In genomic region chr7:1541431-1542162, GRCh38 we compare ENCODE assay signal across 27 cellular contexts. TPM values are rescaled to one million over a fixed set of nuclear protein-coding genes. Genes with fewer than 3 reads are reported as not detected.
DNase-seq lines count a peak whose midpoint lies in the region; ATAC-seq and TF ChIP-seq lines count a peak whose summit lies in the region.
"Had no signal": no experiment of that assay in that cellular context is flagged by ENCODE, and none has a peak within 500 bp of the region (broad histone marks: within the 10 kb centered on the region; RNA-seq: fewer than 3 reads in every experiment).

No MANE protein-coding gene starts in this region.

- in situ Hi-C loops in Panc1 (cut with HindIII; ENCODE audit: low pct_unique_long_range_greater_than_20kb, low sequenced_read_pairs), result no loop called here

- intact Hi-C loops in Panc1 (cut with micrococcal nuclease; ENCODE audit: unreplicated experiment) (no loop called here), lower lobe of right lung (cut with DNase I) (no loop called here)

- DNase-seq in activated CD8-positive, alpha-beta memory T cell treated with anti-CD3 and anti-CD28 coated beads, Interleukin-2, amount 50 U/mL, for 4 hours, result peak; percentile 17
- DNase-seq in activated CD8-positive, alpha-beta memory T cell treated with anti-CD3 and anti-CD28 coated beads, Interleukin-2, amount 50 U/mL, for 48 hours, result no peak
- no peak for DNase-seq in Panc1 (ENCODE audit: low read depth, low spot score)
- peak; percentile 45 for DNase-seq in lower lobe of right lung
- no peak for DNase-seq in activated effector memory CD4-positive, alpha-beta T cell treated with Interleukin-2 at 50 U/mL for 16 hours
- no peak for DNase-seq in NCI-H748 treated with DMSO at 0.1 percent for 48 hours (lab: John Stamatoyannopoulos, UW)
- DNase-seq in effector memory CD4-positive, alpha-beta T cell, result no peak
- no peak for DNase-seq in midbrain (lab: John Stamatoyannopoulos, UW)
- DNase-seq: activated CD4-positive, alpha-beta T cell treated with anti-CD3 and anti-CD28 coated beads, Interleukin-2, amount 10 ng/mL, durations not matched to agents 7 days and 5 days; activated naive CD4-positive, alpha-beta T cell treated with Interleukin-2 at 50 U/mL for 16 hours; activated T-cell treated with anti-CD3 and anti-CD28 coated beads, Interleukin-2, amount 50 U/mL, for 72 hours; AML-193; amniotic stem cell; brain microvascular endothelial cell; DMS79; GOT3; left ventricle myocardium superior; NCI-H1694 treated with DMSO at 0.1 percent for 48 hours; NCI-H524; Peyer's patch; SJCRH30; stimulated activated CD4-positive, alpha-beta T cell treated with anti-CD3 and anti-CD28 coated beads, Interleukin-4, amount 100 ng/mL, for 4 hours; stimulated activated naive B cell treated with anti-CD40 and anti-IgM and Interleukin-4, amounts not matched to agents 10 μg/mL and 1 μg/mL and 100 μg/mL, for 72 hours; T1000 had no signal

- H3K27me3 ChIP-seq in Panc1 (ENCODE audit: control insufficient read depth, insufficient read depth, low read length), result no peaks in the 10 kb centered on the region
- no peaks in the 10 kb centered on the region for H3K27me3 ChIP-seq in lower lobe of right lung (ENCODE audit: low read depth)
- no peaks in the 10 kb centered on the region for H3K27me3 ChIP-seq in effector memory CD4-positive, alpha-beta T cell (replicated peaks; ENCODE audit: control insufficient read depth, insufficient read depth, low read length, poor library complexity, severe bottlenecking)
- H3K27me3 ChIP-seq: brain microvascular endothelial cell, Peyer's patch, right lobe of liver, SJCRH30, suprapubic skin had no signal

- H3K27ac ChIP-seq in Panc1 (ENCODE audit: low read length) (peak overlapping the region; percentile 67; the same call in 1 of the 2 replicates), lower lobe of right lung (no peak overlapping the region)
- no peak overlapping the region for H3K27ac ChIP-seq in effector memory CD4-positive, alpha-beta T cell (ENCODE audit: insufficient read depth, low read length, poor library complexity, severe bottlenecking)
- H3K27ac ChIP-seq: brain microvascular endothelial cell, Peyer's patch, right lobe of liver, SJCRH30, suprapubic skin had no signal

- no peak for TF ChIP-seq CTCF in Panc1 (IDR thresholded peaks at IDR 0.05)
- no peak for TF ChIP-seq CTCF in lower lobe of right lung (IDR thresholded peaks at IDR 0.05)

- H3K4me1 ChIP-seq in Panc1 (ENCODE audit: control insufficient read depth, insufficient read depth, low read length), result peaks cover 73% of the 10 kb centered on the region
- H3K4me1 ChIP-seq in lower lobe of right lung, result peaks cover 22% of the 10 kb centered on the region
- H3K4me1 ChIP-seq in effector memory CD4-positive, alpha-beta T cell (ENCODE audit: control insufficient read depth, insufficient read depth, low read length, poor library complexity, severe bottlenecking), result no peaks in the 10 kb centered on the region

- TSS peak; percentile 66 for BruUV-seq in Panc1 (replicated peaks; lab: Mats Ljungman, UMichigan)

- H3K36me3 ChIP-seq in Panc1 (ENCODE audit: control insufficient read depth, insufficient read depth, low read length) (peaks cover 3% of the 10 kb centered on the region; the same call in 1 of the 2 replicates), lower lobe of right lung (peaks cover 59% of the 10 kb centered on the region)
- peaks cover 43% of the 10 kb centered on the region for H3K36me3 ChIP-seq in effector memory CD4-positive, alpha-beta T cell (ENCODE audit: control insufficient read depth, insufficient read depth, low read length)
- H3K36me3 ChIP-seq: SJCRH30 had no signal

- H3K9me3 ChIP-seq in Panc1 (ENCODE audit: control insufficient read depth, insufficient read depth, low read depth, low read length), result no peaks in the 10 kb centered on the region
- no peaks in the 10 kb centered on the region for H3K9me3 ChIP-seq in lower lobe of right lung
- no peaks in the 10 kb centered on the region for H3K9me3 ChIP-seq in effector memory CD4-positive, alpha-beta T cell (ENCODE audit: control insufficient read depth, low read length)
- H3K9me3 ChIP-seq: Peyer's patch, right lobe of liver, SJCRH30, suprapubic skin had no signal

- no peak overlapping the region for H3K4me3 ChIP-seq in Panc1 (ENCODE audit: low read depth in 2 of 2, low read length in 2 of 2)
- no peak overlapping the region for H3K4me3 ChIP-seq in lower lobe of right lung
- no peak overlapping the region for H3K4me3 ChIP-seq in effector memory CD4-positive, alpha-beta T cell (ENCODE audit: insufficient read depth, low read depth, low read length, poor library complexity, severe bottlenecking)
- H3K4me3 ChIP-seq: Peyer's patch, right lobe of liver, SJCRH30, suprapubic skin had no signal

- POLR2A ChIA-PET in Panc1 (lab: Charles Lee), result interaction anchor here (0.6 to 0.7 kb wide), 2 partner anchors 13 to 306 kb away, joined by 3 to 5 read pairs; no protein-coding TSS in a partner anchor

- CTCF ChIA-PET in Panc1 (lab: Charles Lee), result no interaction called here

- ATAC-seq in Panc1 (no peak), lower lobe of right lung (no peak)
- ATAC-seq: activated T-cell treated with anti-CD3 and anti-CD28 coated beads, Interleukin-2, amount 50 U/mL, for 72 hours; left ventricle myocardium superior; right lobe of liver; stimulated activated naive B cell treated with anti-CD40 and anti-IgM and Interleukin-4, amounts not matched to agents 10 μg/mL and 1 μg/mL and 100 μg/mL, for 72 hours had no signal

RNA-seq across cellular contexts. Expression of gene MAFK, which starts 11.1 kb away (rescaled TPM):
- total RNA-seq in Panc1 (2021; ENCODE audit: unreplicated experiment) (125 TPM), lower lobe of right lung (49.7 TPM)
- polyA plus RNA-seq in Panc1 (2012; ENCODE audit: insufficient read length), result 120 TPM

RNA-seq across cellular contexts. Expression of gene TMEM184A, which starts 14.4 kb away (rescaled TPM):
- total RNA-seq in Panc1 (2021; ENCODE audit: unreplicated experiment) (9.2 TPM), lower lobe of right lung (4.3 TPM)
- 13.7 TPM for polyA plus RNA-seq in Panc1 (2012; ENCODE audit: insufficient read length)
- total RNA-seq: activated CD4-positive, alpha-beta T cell treated with anti-CD3 and anti-CD28 coated beads, Interleukin-2, amount 10 ng/mL, durations not matched to agents 7 days and 5 days; neural crest cell; SJCRH30 had no signal

RNA-seq across cellular contexts. Expression of gene PSMG3, which starts 28.2 kb away (rescaled TPM):
- total RNA-seq in Panc1 (2021; ENCODE audit: unreplicated experiment) (59.4 TPM), lower lobe of right lung (19.7 TPM)
- 81.5 TPM for polyA plus RNA-seq in Panc1 (2012; ENCODE audit: insufficient read length)

RNA-seq across cellular contexts. Expression of gene INTS1, which starts 37.4 kb away (rescaled TPM):
- total RNA-seq in Panc1 (2021; ENCODE audit: unreplicated experiment) (173 TPM), lower lobe of right lung (50.8 TPM)
- 196 TPM for polyA plus RNA-seq in Panc1 (2012; ENCODE audit: insufficient read length)

Comparison
In these comparisons a context has a peak if more than half of its experiments do, and no peak if none do; other contexts are left out.
1. DNase-seq: peak in activated CD8-positive, alpha-beta memory T cell treated with anti-CD3 and anti-CD28 coated beads, Interleukin-2, amount 50 U/mL, for 4 hours (single experiment) and lower lobe of right lung (single experiment); none in activated CD8-positive, alpha-beta memory T cell treated with anti-CD3 and anti-CD28 coated beads, Interleukin-2, amount 50 U/mL, for 48 hours (single experiment), Panc1 (single experiment), activated effector memory CD4-positive, alpha-beta T cell treated with Interleukin-2 at 50 U/mL for 16 hours (single experiment), NCI-H748 treated with DMSO at 0.1 percent for 48 hours (single experiment), effector memory CD4-positive, alpha-beta T cell (0 of 3) and midbrain (single experiment).